Comparison of ENCODE assay signal across 18 cellular contexts in the genomic region with DNA sequence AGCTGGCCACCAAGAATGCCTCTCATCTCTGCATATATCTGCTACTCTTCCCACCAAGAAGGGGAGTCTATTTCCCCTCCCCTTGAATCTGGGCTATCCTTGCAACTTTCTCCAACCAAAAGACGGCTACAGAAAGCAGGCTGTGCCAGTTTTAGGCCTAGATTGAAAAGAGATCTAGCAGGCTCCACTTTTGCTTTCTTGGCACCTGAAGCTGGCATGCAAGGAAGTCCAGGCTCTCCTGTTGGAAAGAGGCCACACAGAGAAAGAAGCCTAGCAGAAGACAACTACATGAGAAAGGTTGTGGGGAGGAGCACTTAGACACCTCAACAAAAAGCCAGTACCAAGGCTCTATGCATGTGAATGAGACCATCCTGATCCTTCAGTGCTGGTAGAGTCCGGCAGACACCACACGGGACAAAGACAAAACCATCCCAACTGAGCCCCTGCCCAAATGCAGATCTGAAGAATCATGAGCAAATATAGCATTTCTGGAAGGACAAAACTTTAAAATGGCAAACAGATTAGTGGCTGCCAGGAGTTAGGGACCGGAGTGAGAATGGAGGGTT.
A peak's percentile ranks its signal among the peaks of the same experiment; 100 is the strongest.
DNase-seq lines count a peak whose midpoint lies in the region; ATAC-seq, FAIRE-seq and TF ChIP-seq lines count a peak whose summit lies in the region.
"Had no signal": no experiment of that assay in that cellular context is flagged by ENCODE, and none has a peak within 500 bp of the region (broad histone marks: within the 10 kb centered on the region; RNA-seq: fewer than 3 reads in every experiment).

No MANE protein-coding gene starts in this region.

- TF ChIP-seq CTCF in H1 (IDR thresholded peaks at IDR 0.05; ENCODE audit: control extremely low read depth in 1 of 3, insufficient read depth in 1 of 3, low read depth in 1 of 3, low read length in 3 of 3) = no peak
- TF ChIP-seq CTCF in gastrocnemius medialis (IDR thresholded peaks at IDR 0.05 in 4 of 5, conservative IDR thresholded peaks at IDR 0.05 in 1 of 5) = no peak
- TF ChIP-seq CTCF in lower leg skin (IDR thresholded peaks at IDR 0.05) = no peak

- TF ChIP-seq EP300 in H1 (IDR thresholded peaks at IDR 0.05; ENCODE audit: borderline replicate concordance in 1 of 2, low read depth in 2 of 2, low read length in 2 of 2) = no peak

- H4K8ac ChIP-seq in H1 (ENCODE audit: extremely low read depth, insufficient read depth, low read length) = no peak overlapping the region

- no peaks in the 10 kb centered on the region for H3K23me2 ChIP-seq in H1 (ENCODE audit: low read depth, low read length)

- H3K36me3 Mint-ChIP-seq in activated T-cell treated with anti-CD3 and anti-CD28 coated beads, Interleukin-2, amount 50 U/mL, for 24 hours (ENCODE audit: low read depth) = peaks cover 7% of the 10 kb centered on the region

- 0 out of 4 replicates have a peak overlapping the region, but pooled peaks of 1 of the 2 experiments have one; percentile 45 for H3K4me2 ChIP-seq in H1 (ENCODE audit: insufficient read depth in 1 of 2, low read depth in 2 of 2, low read length in 2 of 2)
- H3K4me2 ChIP-seq: neural progenitor cell had no signal

- H3K9ac ChIP-seq in H1 (replicated peaks in 1 of 4; ENCODE audit: extremely low read depth in 1 of 4, low read depth in 3 of 4, low read length in 3 of 4) = no peak overlapping the region
- H3K9ac ChIP-seq: neural progenitor cell had no signal

- peaks cover 0 to 7% (median 4%) of the 10 kb centered on the region in 4 experiments; a peak in 1 of 7 replicates for H3K4me1 ChIP-seq in H1 (replicated peaks in 1 of 4; ENCODE audit: control insufficient read depth in 3 of 4, insufficient read depth in 4 of 4, low read length in 3 of 4)
- peaks cover 53 to 62% of the 10 kb centered on the region in 2 donors for H3K4me1 ChIP-seq in gastrocnemius medialis

- H3K27me3 ChIP-seq in H1 (replicated peaks in 1 of 4; ENCODE audit: control insufficient read depth in 3 of 4, extremely low read depth in 1 of 4, insufficient read depth in 3 of 4, low read length in 3 of 4) (no peaks in the 10 kb centered on the region), gastrocnemius medialis (no peaks in the 10 kb centered on the region)
- H3K27me3 ChIP-seq: breast epithelium, neural progenitor cell had no signal

- H3K9me3 ChIP-seq in H1 (ENCODE audit: insufficient read depth in 2 of 2, low read depth in 1 of 2, low read length in 1 of 2) (no peaks in the 10 kb centered on the region), gastrocnemius medialis (no peaks in the 10 kb centered on the region)
- H3K9me3 ChIP-seq: breast epithelium had no signal

- H2BK120ac ChIP-seq in H1 (replicated peaks; ENCODE audit: low read depth, low read length) = no peak overlapping the region

- peak overlapping the region; percentile 42 for H3K4me3 ChIP-seq in Jurkat, Clone E6-1 (ENCODE audit: low read length)
- no peak overlapping the region for H3K4me3 ChIP-seq in H1 (ENCODE audit: extremely low read depth in 1 of 4, insufficient read depth in 2 of 4, low read depth in 3 of 4, low read length in 4 of 4)
- H3K4me3 ChIP-seq in gastrocnemius medialis = no peak overlapping the region
- H3K4me3 ChIP-seq in lower leg skin (ENCODE audit: low read depth, poor library complexity, severe bottlenecking) = no peak overlapping the region
- H3K4me3 ChIP-seq: breast epithelium, neural progenitor cell had no signal

- peaks cover 64% of the 10 kb centered on the region for H3K4me1 Mint-ChIP-seq in activated T-cell treated with anti-CD3 and anti-CD28 coated beads, Interleukin-2, amount 50 U/mL, for 24 hours (ENCODE audit: low read depth)

- in situ Hi-C loops in gastrocnemius medialis (cut with MboI; ENCODE audit: low sequenced_read_pairs in 4 of 4) = no loop called here

- H2AFZ ChIP-seq in H1 (ENCODE audit: low read length) = no peak overlapping the region
- H2AFZ ChIP-seq: neural progenitor cell had no signal

- H2AK5ac ChIP-seq in H1 (ENCODE audit: low read depth, low read length) = no peak overlapping the region

- ATAC-seq in gastrocnemius medialis (peak in 1 of 2 donors; percentile 8), left colon (no peak)
- ATAC-seq: stimulated activated naive CD8-positive, alpha-beta T cell treated with anti-CD3 and anti-CD28 coated beads, Interleukin-15, Interleukin-2, amounts not matched to agents 100 U/mL and 50 U/mL, for 24 hours had no signal

- FAIRE-seq in H1 (lab: Jason Lieb, UNC) = peak; percentile 42
- FAIRE-seq: urothelium cell line had no signal

- no peak overlapping the region for H2BK5ac ChIP-seq in H1 (ENCODE audit: low read depth, low read length)

- H3K4ac ChIP-seq in H1 (replicated peaks; ENCODE audit: insufficient read length, low read depth, low read length) = no peak overlapping the region

- no peaks in the 10 kb centered on the region for H3K9me3 Mint-ChIP-seq in activated T-cell treated with anti-CD3 and anti-CD28 coated beads, Interleukin-2, amount 50 U/mL, for 24 hours
- H3K9me3 Mint-ChIP-seq: activated CD4-positive, alpha-beta T cell treated with anti-CD3 and anti-CD28 coated beads, Interleukin-2, amount 10 ng/mL, durations not matched to agents 7 days and 5 days; activated naive CD8-positive, alpha-beta T cell treated with anti-CD3 and anti-CD28 coated beads, Interleukin-2, amount 10 ng/mL, durations not matched to agents 7 days and 5 days; CD8-positive, alpha-beta memory T cell; neural progenitor cell had no signal

- H3K79me2 ChIP-seq in H1 (ENCODE audit: control insufficient read depth in 1 of 2, insufficient read depth in 2 of 2, low read length in 2 of 2) = peaks cover 0 to 41% of the 10 kb centered on the region in 2 experiments; a peak in 2 of 4 replicates

- H2BK20ac ChIP-seq in H1 (ENCODE audit: low read length) = no peak overlapping the region

- H3K36me3 ChIP-seq in H1 (ENCODE audit: control insufficient read depth in 2 of 4, insufficient read depth in 4 of 4, low read length in 3 of 4) = no peaks in the 10 kb centered on the region
- no peaks in the 10 kb centered on the region for H3K36me3 ChIP-seq in gastrocnemius medialis
- H3K36me3 ChIP-seq: breast epithelium, neural progenitor cell had no signal

- H3K23ac ChIP-seq in H1 (ENCODE audit: insufficient read length) = no peak overlapping the region

- no peaks in the 10 kb centered on the region for H3K27me3 Mint-ChIP-seq in activated T-cell treated with anti-CD3 and anti-CD28 coated beads, Interleukin-2, amount 50 U/mL, for 24 hours
- H3K27me3 Mint-ChIP-seq: activated CD4-positive, alpha-beta T cell treated with anti-CD3 and anti-CD28 coated beads, Interleukin-2, amount 10 ng/mL, durations not matched to agents 7 days and 5 days; activated naive CD8-positive, alpha-beta T cell treated with anti-CD3 and anti-CD28 coated beads, Interleukin-2, amount 10 ng/mL, durations not matched to agents 7 days and 5 days; CD8-positive, alpha-beta memory T cell had no signal

- POLR2A ChIA-PET in H1 (lab: Charles Lee; ENCODE audit: partially characterized antibody) = no interaction called here

- H3K27ac ChIP-seq in H1 (ENCODE audit: low read depth, low read length) = no peak overlapping the region
- H3K27ac ChIP-seq in gastrocnemius medialis = peak overlapping the region; percentile 78 to 80 (median 78)
- H3K27ac ChIP-seq: neural progenitor cell had no signal

- 0 out of 2 replicates have a peak, but pooled peaks cover 2% of the 10 kb centered on the region for H3K79me1 ChIP-seq in H1 (ENCODE audit: low read depth, low read length)

- H3K27ac Mint-ChIP-seq in activated T-cell treated with anti-CD3 and anti-CD28 coated beads, Interleukin-2, amount 50 U/mL, for 24 hours = peak overlapping the region; percentile 86
- H3K27ac Mint-ChIP-seq: activated CD4-positive, alpha-beta T cell treated with anti-CD3 and anti-CD28 coated beads, Interleukin-2, amount 10 ng/mL, durations not matched to agents 7 days and 5 days; activated naive CD8-positive, alpha-beta T cell treated with anti-CD3 and anti-CD28 coated beads, Interleukin-2, amount 10 ng/mL, durations not matched to agents 7 days and 5 days; neural progenitor cell had no signal

- no peak overlapping the region for H4K5ac ChIP-seq in H1 (ENCODE audit: insufficient read length, low read depth, low read length)

- H4K91ac ChIP-seq in H1 (replicated peaks; ENCODE audit: insufficient read length, low read length) = no peak overlapping the region

- peaks cover 5 to 6% of the 10 kb centered on the region in 2 experiments for H4K20me1 ChIP-seq in H1 (replicated peaks in 1 of 2; ENCODE audit: control insufficient read depth in 1 of 2, insufficient read depth in 2 of 2, low read length in 2 of 2)

- no peak overlapping the region for H3K18ac ChIP-seq in H1 (ENCODE audit: extremely low read depth, low read length)

- 0 out of 2 replicates have a peak overlapping the region, but pooled peaks have one; percentile 9 for H2BK15ac ChIP-seq in H1 (ENCODE audit: low read length)

- CTCF ChIA-PET in H1 (lab: Charles Lee; ENCODE audit: partially characterized antibody) = interaction anchor here (0.7 to 1.7 kb wide), 3 partner anchors 18 to 136 kb away, joined by 3 to 4 read pairs (median 3); no protein-coding TSS in a partner anchor

- TF ChIP-seq RAD21 in H1 (IDR thresholded peaks at IDR 0.05 in 1 of 2, conservative IDR thresholded peaks at IDR 0.05 in 1 of 2; ENCODE audit: low read depth in 2 of 2, low read length in 2 of 2) = no peak

- no peak overlapping the region for H2BK12ac ChIP-seq in H1 (ENCODE audit: low read depth, low read length)

- no peak overlapping the region for H3K4me3 Mint-ChIP-seq in activated T-cell treated with anti-CD3 and anti-CD28 coated beads, Interleukin-2, amount 50 U/mL, for 24 hours
- H3K4me3 Mint-ChIP-seq: activated CD4-positive, alpha-beta T cell treated with anti-CD3 and anti-CD28 coated beads, Interleukin-2, amount 10 ng/mL, durations not matched to agents 7 days and 5 days; neural progenitor cell had no signal

- intact Hi-C loops in gastrocnemius medialis (cut with DNase I; ENCODE audit: low total_unique reads) = no loop called here
- intact Hi-C loops in lower leg skin (cut with DNase I; ENCODE audit: low total_unique reads) = no loop called here
- intact Hi-C loops in left colon (cut with DNase I, micrococcal nuclease) = no loop called here

- no peak overlapping the region for H3K56ac ChIP-seq in H1 (replicated peaks; ENCODE audit: insufficient read length, low read depth, low read length)

- 81% methylated on average over 4 of the region's 4 CpGs; no CpG with 5 or more reads in 1 of the 2 experiments for WGBS in H1 (ENCODE audit: extremely low coverage in 1 of 2, insufficient coverage in 1 of 2, insufficient read length in 1 of 2, insufficient replicate concordance in 2 of 2, low coverage in 1 of 2, low lambda C conversion rate in 2 of 2, missing lambda C conversion rate in 1 of 2), 2 experiments
- 79 to 81% methylated on average over 4 of the region's 4 CpGs for WGBS in lower leg skin, 2 donors

- no peak overlapping the region for H3K14ac ChIP-seq in H1 (ENCODE audit: insufficient read length)

- TF ChIP-seq POLR2A in H1 (IDR thresholded peaks at IDR 0.05; ENCODE audit: control extremely low read depth in 1 of 2, low read depth in 2 of 2, low read length in 2 of 2) (no peak), gastrocnemius medialis (IDR thresholded peaks at IDR 0.05) (no peak), lower leg skin (IDR thresholded peaks at IDR 0.05) (no peak)

- DNase-seq in activated T-cell treated with anti-CD3 and anti-CD28 coated beads, Interleukin-2, amount 50 U/mL, for 24 hours = no peak
- no peak for DNase-seq in activated T-cell treated with anti-CD3 and anti-CD28 coated beads for 4 hours
- no peak for DNase-seq in Jurkat, Clone E6-1 (ENCODE audit: low read depth, low spot score)
- no peak for DNase-seq in H1 (ENCODE audit: low read depth in 1 of 2, low spot score in 2 of 2)
- DNase-seq in gastrocnemius medialis = no peak
- no peak for DNase-seq in CD1c-positive myeloid dendritic cell (ENCODE audit: extremely low spot score)
- DNase-seq in lower leg skin (ENCODE audit: low spot score in 2 of 2) = no peak
- no peak for DNase-seq in left colon
- DNase-seq: activated CD4-positive, alpha-beta T cell treated with anti-CD3 and anti-CD28 coated beads, Interleukin-2, amount 10 ng/mL, durations not matched to agents 7 days and 5 days; activated naive CD8-positive, alpha-beta T cell treated with anti-CD3 and anti-CD28 coated beads, Interleukin-2, amount 10 ng/mL, durations not matched to agents 7 days and 5 days; CD8-positive, alpha-beta memory T cell; NCI-H226; NK-92 treated with Interleukin-12 subunit alpha and Interleukin-12 subunit beta, amount 100 ng/mL, for 24 hours; retina; stimulated activated naive CD8-positive, alpha-beta T cell treated with anti-CD3 and anti-CD28 coated beads, Interleukin-15, Interleukin-2, amounts not matched to agents 100 U/mL and 50 U/mL, for 24 hours had no signal
